14 cellular contexts compared by ENCODE assay signal in genomic region chr11:101003468-101003867, GRCh38.
DNase-seq lines count a peak whose midpoint lies in the region; ATAC-seq and TF ChIP-seq lines count a peak whose summit lies in the region.
"Had no signal": no experiment of that assay in that cellular context is flagged by ENCODE, and none has a peak within 500 bp of the region (broad histone marks: within the 10 kb centered on the region; RNA-seq: fewer than 3 reads in every experiment).

No MANE protein-coding gene starts in this region.

- H3K9me3 Mint-ChIP-seq in activated CD8-positive, alpha-beta T cell treated with anti-CD3 and anti-CD28 coated beads, Interleukin-2, amount 10 ng/mL, durations not matched to agents 7 days and 5 days (ENCODE audit: insufficient read depth), result no peaks in the 10 kb centered on the region

- H3K27me3 ChIP-seq in adrenal gland, result no peaks in the 10 kb centered on the region
- H3K27me3 ChIP-seq: spleen had no signal

- no peaks in the 10 kb centered on the region for H3K36me3 ChIP-seq in adrenal gland (replicated peaks in 1 of 2)
- H3K36me3 ChIP-seq: HAP-1, spleen had no signal

- no peaks in the 10 kb centered on the region for H3K36me3 Mint-ChIP-seq in activated CD8-positive, alpha-beta T cell treated with anti-CD3 and anti-CD28 coated beads, Interleukin-2, amount 10 ng/mL, durations not matched to agents 7 days and 5 days (ENCODE audit: low read depth)

- CTCF ChIA-PET in activated CD8-positive, alpha-beta T cell treated with anti-CD3 and anti-CD28 coated beads, Interleukin-2, amount 10 ng/mL, durations not matched to agents 7 days and 5 days (lab: Charles Lee), result no interaction called here

- DNase-seq in GM12864 (ENCODE audit: low read depth), result no peak
- peak; percentile 7 for DNase-seq in dermis blood vessel endothelial cell
- no peak for DNase-seq in NCI-H2196 treated with DMSO at 0.1 percent for 48 hours (lab: John Stamatoyannopoulos, UW; ENCODE audit: unreplicated experiment)
- no peak for DNase-seq in adrenal gland
- no peak for DNase-seq in activated CD8-positive, alpha-beta memory T cell treated with anti-CD3 and anti-CD28 coated beads, Interleukin-2, amount 50 U/mL, for 4 hours
- no peak for DNase-seq in activated CD8-positive, alpha-beta T cell treated with anti-CD3 and anti-CD28 coated beads, Interleukin-2, amount 10 ng/mL, durations not matched to agents 7 days and 5 days
- DNase-seq: activated CD4-positive, alpha-beta T cell treated with anti-CD3 and anti-CD28 coated beads, Interleukin-2, amount 50 U/mL, for 48 hours; GDM1; midbrain; spleen had no signal

- POLR2A ChIA-PET in activated CD8-positive, alpha-beta T cell treated with anti-CD3 and anti-CD28 coated beads, Interleukin-2, amount 10 ng/mL, durations not matched to agents 7 days and 5 days (lab: Charles Lee), result no interaction called here

- no peak overlapping the region for H3K27ac Mint-ChIP-seq in activated CD8-positive, alpha-beta T cell treated with anti-CD3 and anti-CD28 coated beads, Interleukin-2, amount 10 ng/mL, durations not matched to agents 7 days and 5 days
- H3K27ac Mint-ChIP-seq: stimulated activated naive CD8-positive, alpha-beta T cell treated with anti-CD3 and anti-CD28 coated beads, Interleukin-15, Interleukin-2, amounts not matched to agents 100 ng/mL and 50 ng/mL, for 24 hours had no signal

- no peak overlapping the region for H3K4me3 Mint-ChIP-seq in activated CD8-positive, alpha-beta T cell treated with anti-CD3 and anti-CD28 coated beads, Interleukin-2, amount 10 ng/mL, durations not matched to agents 7 days and 5 days
- H3K4me3 Mint-ChIP-seq: stimulated activated naive CD8-positive, alpha-beta T cell treated with anti-CD3 and anti-CD28 coated beads, Interleukin-15, Interleukin-2, amounts not matched to agents 100 ng/mL and 50 ng/mL, for 24 hours had no signal

- H3K4me1 Mint-ChIP-seq in activated CD8-positive, alpha-beta T cell treated with anti-CD3 and anti-CD28 coated beads, Interleukin-2, amount 10 ng/mL, durations not matched to agents 7 days and 5 days (ENCODE audit: low read depth), result no peaks in the 10 kb centered on the region

- H3K9me3 ChIP-seq in adrenal gland (replicated peaks in 1 of 3), result no peaks in the 10 kb centered on the region
- H3K9me3 ChIP-seq: HAP-1 had no signal

- TF ChIP-seq POLR2A in adrenal gland (IDR thresholded peaks at IDR 0.05), result no peak

- no peaks in the 10 kb centered on the region for H3K27me3 Mint-ChIP-seq in activated CD8-positive, alpha-beta T cell treated with anti-CD3 and anti-CD28 coated beads, Interleukin-2, amount 10 ng/mL, durations not matched to agents 7 days and 5 days (ENCODE audit: low read depth)
- H3K27me3 Mint-ChIP-seq: stimulated activated naive CD8-positive, alpha-beta T cell treated with anti-CD3 and anti-CD28 coated beads, Interleukin-15, Interleukin-2, amounts not matched to agents 100 ng/mL and 50 ng/mL, for 24 hours had no signal

- intact Hi-C loops in adrenal gland (cut with DNase I), result no loop called here

- no peaks in the 10 kb centered on the region for H3K4me1 ChIP-seq in adrenal gland (replicated peaks in 1 of 2)
- H3K4me1 ChIP-seq: HAP-1, spleen had no signal

- TF ChIP-seq CTCF in GM12864 (IDR thresholded peaks at IDR 0.05; ENCODE audit: low read depth, low read length, missing control alignments) (peak; percentile 40), LNCAP (IDR thresholded peaks at IDR 0.05) (peak; percentile 39; the same call in 1 of the 2 replicates), adrenal gland (IDR thresholded peaks at IDR 0.05) (no peak)

- H3K4me3 ChIP-seq in GM12864 (ENCODE audit: low read depth, low read length), result no peak overlapping the region
- H3K4me3 ChIP-seq in adrenal gland, result no peak overlapping the region
- H3K4me3 ChIP-seq: HAP-1, spleen had no signal

- no peak overlapping the region for H3K27ac ChIP-seq in adrenal gland
- H3K27ac ChIP-seq: spleen had no signal

- ATAC-seq in GM21526 (IDR thresholded peaks at IDR 0.05; ENCODE audit: low FRiP score, unreplicated experiment), result peak; percentile 69
- no peak for ATAC-seq in activated CD8-positive, alpha-beta T cell treated with anti-CD3 and anti-CD28 coated beads, Interleukin-2, amount 10 ng/mL, durations not matched to agents 7 days and 5 days

- WGBS in adrenal gland, 4 donors, result 80 to 88% (median 83%) methylated on average over 4 of the region's 4 CpGs

Comparison
In these comparisons a context has a peak if more than half of its experiments do, and no peak if none do; other contexts are left out.
1. CTCF ChIP-seq: peak in GM12864 (single experiment) and LNCAP (single experiment); none in adrenal gland (0 of 6).